In genomic region chr9:91786132-91786896, GRCh38 we compare ENCODE assay signal across 15 cellular contexts.
"Had no signal": no experiment of that assay in that cellular context is flagged by ENCODE, and none has a peak within 500 bp of the region (broad histone marks: within the 10 kb centered on the region; RNA-seq: fewer than 3 reads in every experiment).

No MANE protein-coding gene starts in this region.

- H3K27ac Mint-ChIP-seq: activated naive CD4-positive, alpha-beta T cell treated with anti-CD3 and anti-CD28 coated beads, Interleukin-2, amount 10 ng/mL, durations not matched to agents 7 days and 5 days; activated T-helper 2 cell treated with anti-CD3 and anti-CD28 coated beads, Interferon-gamma antibody, Interleukin-2, Interleukin-4, amounts not matched to agents 10 μg/mL and 5 μg/mL and 100 μg/mL, durations not matched to agents 14 hours and 24 hours and 36 hours; dendritic cell treated with granulocyte-macrophage colony-stimulating factor and Interleukin-4, amounts not matched to agents 40 ng/mL and 50 ng/mL, for 4 days; effector memory CD8-positive, alpha-beta T cell; progenitor cell of endocrine pancreas; type B pancreatic cell had no signal

- H3K9me3 ChIP-seq: suprapubic skin had no signal

- H3K36me3 Mint-ChIP-seq: activated naive CD4-positive, alpha-beta T cell treated with anti-CD3 and anti-CD28 coated beads, Interleukin-2, amount 10 ng/mL, durations not matched to agents 7 days and 5 days had no signal

- ATAC-seq: effector memory CD8-positive, alpha-beta T cell; heart right ventricle; right cardiac atrium; stimulated activated naive CD8-positive, alpha-beta T cell treated with anti-CD3 and anti-CD28 coated beads, Interleukin-15, Interleukin-2, amounts not matched to agents 100 U/mL and 50 U/mL, for 24 hours had no signal

- H3K4me3 ChIP-seq: heart right ventricle, suprapubic skin had no signal

- H3K4me1 Mint-ChIP-seq: naive B cell had no signal

- H3K27ac ChIP-seq: epithelial cell of prostate, heart right ventricle, suprapubic skin had no signal

- H3K27me3 ChIP-seq: suprapubic skin had no signal

- H3K27me3 Mint-ChIP-seq: progenitor cell of endocrine pancreas had no signal

- H3K9me3 Mint-ChIP-seq: activated T-helper 2 cell treated with anti-CD3 and anti-CD28 coated beads, Interferon-gamma antibody, Interleukin-2, Interleukin-4, amounts not matched to agents 10 μg/mL and 5 μg/mL and 100 μg/mL, durations not matched to agents 14 hours and 24 hours and 36 hours; effector memory CD8-positive, alpha-beta T cell had no signal

- H3K36me3 ChIP-seq: heart right ventricle, suprapubic skin had no signal

- H3K4me1 ChIP-seq: heart right ventricle had no signal

- DNase-seq: activated naive CD4-positive, alpha-beta T cell treated with anti-CD3 and anti-CD28 coated beads, Interleukin-2, amount 10 ng/mL, durations not matched to agents 7 days and 5 days; effector memory CD8-positive, alpha-beta T cell; heart right ventricle; naive B cell; small intestine; stimulated activated CD4-positive, alpha-beta T cell treated with anti-CD3 and anti-CD28 coated beads, Interleukin-4, amount 100 ng/mL, for 4 hours; stimulated activated CD8-positive, alpha-beta memory T cell treated with anti-CD3 and anti-CD28 coated beads, Interleukin-4, amount 100 ng/mL, for 48 hours; stimulated activated naive CD8-positive, alpha-beta T cell treated with anti-CD3 and anti-CD28 coated beads, Interleukin-15, Interleukin-2, amounts not matched to agents 100 U/mL and 50 U/mL, for 24 hours had no signal

- H3K4me3 Mint-ChIP-seq: activated naive CD4-positive, alpha-beta T cell treated with anti-CD3 and anti-CD28 coated beads, Interleukin-2, amount 10 ng/mL, durations not matched to agents 7 days and 5 days; dendritic cell treated with granulocyte-macrophage colony-stimulating factor and Interleukin-4, amounts not matched to agents 40 ng/mL and 50 ng/mL, for 4 days; effector memory CD8-positive, alpha-beta T cell; naive B cell; type B pancreatic cell had no signal
